ENCODE assay signal across 8 cellular contexts in the genomic region with DNA sequence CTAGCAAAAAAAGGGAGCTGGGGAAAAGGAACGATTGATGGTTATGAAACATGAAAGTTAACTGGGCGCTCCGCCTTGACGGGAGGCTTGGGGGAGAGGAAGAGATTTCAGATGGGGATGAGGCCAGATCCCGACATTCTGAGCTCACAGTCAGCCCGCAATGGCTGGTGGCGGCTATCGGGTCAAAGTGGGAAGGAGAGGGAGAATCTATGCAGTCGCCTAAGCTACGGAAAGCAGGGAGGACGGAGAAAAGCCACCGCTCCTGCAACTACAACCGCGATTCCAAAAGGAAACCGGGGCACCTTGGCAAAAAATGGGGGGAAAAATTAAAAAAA. TPM values are rescaled to one million over a fixed set of nuclear protein-coding genes. Genes with fewer than 3 reads are reported as not detected.
A peak's percentile ranks its signal among the peaks of the same experiment; 100 is the strongest.
DNase-seq lines count a peak whose midpoint lies in the region; ATAC-seq and TF ChIP-seq lines count a peak whose summit lies in the region.

No MANE protein-coding gene starts in this region.

- DNase-seq in CD4-positive, CD25-positive, alpha-beta regulatory T cell: no peak
- DNase-seq in chondrocyte (ENCODE audit: low spot score) (no peak), mesothelial cell of epicardium (ENCODE audit: low spot score in 2 of 2, unreplicated experiment in 2 of 2) (no peak), NOMO-1 treated with dmso at 0.1 percent for 144 hours (lab: John Stamatoyannopoulos, UW; ENCODE audit: unreplicated experiment) (no peak), retina (no peak)

- H3K27me3 Mint-ChIP-seq in CD4-positive, CD25-positive, alpha-beta regulatory T cell: peaks cover 4% of the 10 kb centered on the region
- no peaks in the 10 kb centered on the region for H3K27me3 Mint-ChIP-seq in chondrocyte (ENCODE audit: low read depth)
- no peaks in the 10 kb centered on the region for H3K27me3 Mint-ChIP-seq in mesothelial cell of epicardium (ENCODE audit: low read depth)

- H3K4me1 ChIP-seq in CD4-positive, CD25-positive, alpha-beta regulatory T cell (ENCODE audit: control insufficient read depth, insufficient read depth, low read length, poor library complexity, severe bottlenecking): peaks cover 85% of the 10 kb centered on the region

- peak overlapping the region; percentile 96 to 100 (median 98) for H3K4me3 Mint-ChIP-seq in CD4-positive, CD25-positive, alpha-beta regulatory T cell
- H3K4me3 Mint-ChIP-seq in chondrocyte (ENCODE audit: unreplicated experiment) (peak overlapping the region; percentile 99), mesothelial cell of epicardium (peak overlapping the region; percentile 92)

- peaks cover 11% of the 10 kb centered on the region for H3K36me3 Mint-ChIP-seq in CD4-positive, CD25-positive, alpha-beta regulatory T cell
- H3K36me3 Mint-ChIP-seq in chondrocyte (ENCODE audit: low read depth): no peaks in the 10 kb centered on the region
- H3K36me3 Mint-ChIP-seq in mesothelial cell of epicardium: peaks cover 3% of the 10 kb centered on the region

- TF ChIP-seq RAD21 in Ishikawa (IDR thresholded peaks at IDR 0.05; ENCODE audit: low read depth): no peak

- TF ChIP-seq CTCF in chondrocyte (IDR thresholded peaks at IDR 0.05) (no peak), mesothelial cell of epicardium (IDR thresholded peaks at IDR 0.05; ENCODE audit: unreplicated experiment) (no peak)

- no peaks in the 10 kb centered on the region for H3K9me3 ChIP-seq in CD4-positive, CD25-positive, alpha-beta regulatory T cell (ENCODE audit: control insufficient read depth in 2 of 2, low read length in 2 of 2)

- H3K36me3 ChIP-seq in CD4-positive, CD25-positive, alpha-beta regulatory T cell (ENCODE audit: control insufficient read depth, insufficient read depth, low read length): no peaks in the 10 kb centered on the region

- peaks cover 0 to 2% (median 0%) of the 10 kb centered on the region in 7 donors for H3K9me3 Mint-ChIP-seq in CD4-positive, CD25-positive, alpha-beta regulatory T cell
- H3K9me3 Mint-ChIP-seq in chondrocyte (ENCODE audit: low read depth): no peaks in the 10 kb centered on the region
- no peaks in the 10 kb centered on the region for H3K9me3 Mint-ChIP-seq in mesothelial cell of epicardium

- TF ChIP-seq EP300 in Ishikawa (IDR thresholded peaks at IDR 0.05; ENCODE audit: borderline replicate concordance): no peak

- peak overlapping the region; percentile 93 for H3K27ac ChIP-seq in CD4-positive, CD25-positive, alpha-beta regulatory T cell (ENCODE audit: insufficient read depth, low read length, poor library complexity, severe bottlenecking)

- peak overlapping the region; percentile 99 to 100 (median 100) for H3K27ac Mint-ChIP-seq in CD4-positive, CD25-positive, alpha-beta regulatory T cell
- H3K27ac Mint-ChIP-seq in chondrocyte (ENCODE audit: unreplicated experiment) (peak overlapping the region; percentile 96), mesothelial cell of epicardium (peak overlapping the region; percentile 99)

- H3K4me3 ChIP-seq in CD4-positive, CD25-positive, alpha-beta regulatory T cell (ENCODE audit: low read depth, low read length): peak overlapping the region; percentile 94

- no peaks in the 10 kb centered on the region for H3K27me3 ChIP-seq in CD4-positive, CD25-positive, alpha-beta regulatory T cell (ENCODE audit: control insufficient read depth, insufficient read depth, low read length)

- ATAC-seq in CD4-positive, CD25-positive, alpha-beta regulatory T cell (ENCODE audit: low read depth in 2 of 2): no peak
- ATAC-seq in GM18861 (IDR thresholded peaks at IDR 0.05; ENCODE audit: unreplicated experiment) (no peak), HG03135 (IDR thresholded peaks at IDR 0.05; ENCODE audit: unreplicated experiment) (no peak)

- H3K4me1 Mint-ChIP-seq in CD4-positive, CD25-positive, alpha-beta regulatory T cell: peaks cover 14 to 89% (median 57%) of the 10 kb centered on the region in 4 donors
- H3K4me1 Mint-ChIP-seq in chondrocyte (ENCODE audit: low read depth) (peaks cover 35% of the 10 kb centered on the region), mesothelial cell of epicardium (peaks cover 26% of the 10 kb centered on the region)

TF ChIP-seq in Ishikawa, 13 proteins besides CTCF, POLR2A, EP300 and RAD21:
- TF ChIP-seq, protein P1, sequence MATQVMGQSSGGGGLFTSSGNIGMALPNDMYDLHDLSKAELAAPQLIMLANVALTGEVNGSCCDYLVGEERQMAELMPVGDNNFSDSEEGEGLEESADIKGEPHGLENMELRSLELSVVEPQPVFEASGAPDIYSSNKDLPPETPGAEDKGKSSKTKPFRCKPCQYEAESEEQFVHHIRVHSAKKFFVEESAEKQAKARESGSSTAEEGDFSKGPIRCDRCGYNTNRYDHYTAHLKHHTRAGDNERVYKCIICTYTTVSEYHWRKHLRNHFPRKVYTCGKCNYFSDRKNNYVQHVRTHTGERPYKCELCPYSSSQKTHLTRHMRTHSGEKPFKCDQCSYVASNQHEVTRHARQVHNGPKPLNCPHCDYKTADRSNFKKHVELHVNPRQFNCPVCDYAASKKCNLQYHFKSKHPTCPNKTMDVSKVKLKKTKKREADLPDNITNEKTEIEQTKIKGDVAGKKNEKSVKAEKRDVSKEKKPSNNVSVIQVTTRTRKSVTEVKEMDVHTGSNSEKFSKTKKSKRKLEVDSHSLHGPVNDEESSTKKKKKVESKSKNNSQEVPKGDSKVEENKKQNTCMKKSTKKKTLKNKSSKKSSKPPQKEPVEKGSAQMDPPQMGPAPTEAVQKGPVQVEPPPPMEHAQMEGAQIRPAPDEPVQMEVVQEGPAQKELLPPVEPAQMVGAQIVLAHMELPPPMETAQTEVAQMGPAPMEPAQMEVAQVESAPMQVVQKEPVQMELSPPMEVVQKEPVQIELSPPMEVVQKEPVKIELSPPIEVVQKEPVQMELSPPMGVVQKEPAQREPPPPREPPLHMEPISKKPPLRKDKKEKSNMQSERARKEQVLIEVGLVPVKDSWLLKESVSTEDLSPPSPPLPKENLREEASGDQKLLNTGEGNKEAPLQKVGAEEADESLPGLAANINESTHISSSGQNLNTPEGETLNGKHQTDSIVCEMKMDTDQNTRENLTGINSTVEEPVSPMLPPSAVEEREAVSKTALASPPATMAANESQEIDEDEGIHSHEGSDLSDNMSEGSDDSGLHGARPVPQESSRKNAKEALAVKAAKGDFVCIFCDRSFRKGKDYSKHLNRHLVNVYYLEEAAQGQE (IDR thresholded peaks at IDR 0.05; ENCODE audit: low read depth): no peak
- TF ChIP-seq TAF1 (IDR thresholded peaks at IDR 0.05; ENCODE audit: low read depth) (no peak), YY1 (IDR thresholded peaks at IDR 0.05; ENCODE audit: low read depth) (peak; percentile 40)
TF ChIP-seq in Ishikawa: peak in this region for 1.

RNA-seq across cellular contexts. Expression of gene MPHOSPH9, which starts 0.5 kb away (rescaled TPM):
- total RNA-seq in CD4-positive, CD25-positive, alpha-beta regulatory T cell: 83.5 TPM
- polyA plus RNA-seq in CD4-positive, CD25-positive, alpha-beta regulatory T cell: 10 to 100 TPM; 30.9 to 50.6 (median 41.0) TPM
- 24.9 to 35.5 TPM (median 27.2 TPM) in 3 replicates for total RNA-seq in chondrocyte
- total RNA-seq in mesothelial cell of epicardium: 35.7 to 40.9 TPM (median 36.5 TPM) in 3 replicates

RNA-seq across cellular contexts. Expression of gene MTRFR, which starts 0.8 kb away (rescaled TPM):
- 31.0 TPM for total RNA-seq in CD4-positive, CD25-positive, alpha-beta regulatory T cell
- polyA plus RNA-seq in CD4-positive, CD25-positive, alpha-beta regulatory T cell: 10 to 100 TPM; 32.8 to 46.4 (median 44.2) TPM
- total RNA-seq in chondrocyte (11.5 to 14.4 TPM (median 12.2 TPM) in 3 replicates), mesothelial cell of epicardium (15.3 to 16.6 TPM (median 15.7 TPM) in 3 replicates)

RNA-seq across cellular contexts. Expression of gene CDK2AP1, which starts 39.2 kb away (rescaled TPM):
- 9.2 TPM for total RNA-seq in CD4-positive, CD25-positive, alpha-beta regulatory T cell
- 1 to 10 TPM; 1.0 to 6.5 (median 3.2) TPM for polyA plus RNA-seq in CD4-positive, CD25-positive, alpha-beta regulatory T cell
- total RNA-seq in chondrocyte (263 to 301 TPM (median 280 TPM) in 3 replicates), mesothelial cell of epicardium (108 to 117 TPM (median 113 TPM) in 3 replicates)

Comparison
In these comparisons a context has a peak if more than half of its experiments do, and no peak if none do; other contexts are left out.
1. RNA of gene CDK2AP1, which starts 39.2 kb away (total RNA-seq): 263 to 301 TPM in chondrocyte and 108 to 117 TPM in mesothelial cell of epicardium; 9.2 TPM in CD4-positive, CD25-positive, alpha-beta regulatory T cell (single experiment); every median in the first group is over 10 times any median in the second.
2. Peak in every context shown above with its lines, with median percentiles within 50 percentile points of each other: H3K27ac Mint-ChIP-seq and H3K4me3 Mint-ChIP-seq.